Comparison of ENCODE assay signal across 16 cellular contexts in the genomic region with DNA sequence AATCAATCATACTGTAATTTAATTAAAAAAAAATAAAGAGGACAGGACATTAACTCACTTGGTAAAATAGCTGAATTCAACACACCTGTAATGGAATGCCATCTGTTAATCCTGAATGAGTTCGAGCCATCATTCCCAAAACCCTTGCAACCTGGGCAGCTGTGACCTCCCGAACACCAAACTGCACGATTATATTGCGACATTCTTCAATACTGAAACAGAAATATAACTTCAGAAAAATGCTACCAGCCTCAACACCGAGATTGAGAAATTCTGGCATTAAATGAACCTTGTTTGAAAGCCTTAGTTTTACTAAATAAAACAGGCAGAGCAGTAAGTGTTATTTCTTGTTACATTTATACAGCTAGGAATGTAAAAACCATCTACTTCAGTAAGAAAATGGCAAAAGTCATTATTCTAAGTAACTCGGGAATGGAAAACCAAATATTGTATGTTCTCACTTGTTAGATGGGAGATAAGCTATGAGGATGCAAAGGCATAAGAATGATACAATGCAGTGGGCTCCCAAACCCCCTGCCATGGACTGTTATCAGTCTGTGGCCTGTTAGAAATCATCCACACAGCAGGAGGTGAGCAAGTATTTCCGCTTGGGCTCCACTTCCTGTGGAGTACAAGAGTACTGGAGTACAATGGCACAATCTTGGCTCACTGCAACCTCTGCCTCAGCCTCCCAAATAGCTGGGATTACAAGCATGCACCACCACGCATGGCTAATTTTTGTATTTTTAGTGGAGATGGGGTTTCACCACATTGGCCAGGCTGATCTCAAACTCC. TPM values are rescaled to one million over a fixed set of nuclear protein-coding genes. Genes with fewer than 3 reads are reported as not detected.
DNase-seq lines count a peak whose midpoint lies in the region; ATAC-seq and TF ChIP-seq lines count a peak whose summit lies in the region.
"Had no signal": no experiment of that assay in that cellular context is flagged by ENCODE, and none has a peak within 500 bp of the region (broad histone marks: within the 10 kb centered on the region; RNA-seq: fewer than 3 reads in every experiment).

No MANE protein-coding gene starts in this region.

- H3K9ac ChIP-seq in adipocyte (ENCODE audit: low read length), result no peak overlapping the region

- no peaks in the 10 kb centered on the region for H3K27me3 ChIP-seq in adipocyte (replicated peaks; ENCODE audit: control insufficient read depth, insufficient read depth, low read length)
- no peaks in the 10 kb centered on the region for H3K27me3 ChIP-seq in uterus
- no peaks in the 10 kb centered on the region for H3K27me3 ChIP-seq in tibial artery
- H3K27me3 ChIP-seq: BE2C, hepatocyte had no signal

- TF ChIP-seq EP300 in Ishikawa (IDR thresholded peaks at IDR 0.05; ENCODE audit: borderline replicate concordance), result no peak

- intact Hi-C loops in uterus (cut with DNase I; ENCODE audit: low total_unique reads) (no loop called here), tibial artery (cut with DNase I; ENCODE audit: low total_unique reads) (no loop called here)

- H3K36me3 ChIP-seq in adipocyte (ENCODE audit: control insufficient read depth, insufficient read depth, low read length, severe bottlenecking) (peaks cover 91% of the 10 kb centered on the region), uterus (no peaks in the 10 kb centered on the region), tibial artery (peaks cover 89 to 98% (median 95%) of the 10 kb centered on the region in 3 donors)

- no peak for ATAC-seq in GM21576 (IDR thresholded peaks at IDR 0.05; ENCODE audit: unreplicated experiment)

- no peak for TF ChIP-seq POLR2A in uterus (IDR thresholded peaks at IDR 0.05)

- H3K9me3 ChIP-seq in adipocyte (ENCODE audit: control insufficient read depth, low read length) (no peaks in the 10 kb centered on the region), uterus (no peaks in the 10 kb centered on the region), tibial artery (no peaks in the 10 kb centered on the region)
- H3K9me3 ChIP-seq: BE2C, HAP-1 had no signal

- no peak for TF ChIP-seq CTCF in uterus (IDR thresholded peaks at IDR 0.05)
- no peak for TF ChIP-seq CTCF in tibial artery (IDR thresholded peaks at IDR 0.05)

- DNase-seq in ELF-1 (ENCODE audit: low read depth, low spot score) (peak; percentile 3), adipocyte (ENCODE audit: low read depth) (peak; percentile 55), kidney tubule cell (ENCODE audit: low spot score) (peak; percentile 11), uterus (no peak), tibial artery (no peak)
- DNase-seq: activated CD8-positive, alpha-beta memory T cell treated with anti-CD3 and anti-CD28 coated beads, Interleukin-2, amount 50 U/mL, for 4 hours; activated naive CD4-positive, alpha-beta T cell; BE2C; effector CD4-positive, alpha-beta T cell; NCI-H82; stimulated activated CD4-positive, alpha-beta T cell treated with anti-CD3 and anti-CD28 coated beads, Interleukin-4, amount 100 ng/mL, for 1 hour; stimulated activated CD8-positive, alpha-beta memory T cell treated with anti-CD3 and anti-CD28 coated beads, Interleukin-4, amount 100 ng/mL, for 48 hours had no signal

- H3K4me3 ChIP-seq in adipocyte (ENCODE audit: low read length) (no peak overlapping the region), uterus (no peak overlapping the region), tibial artery (no peak overlapping the region)
- H3K4me3 ChIP-seq: HAP-1, hepatocyte had no signal

- TF ChIP-seq RAD21 in Ishikawa (IDR thresholded peaks at IDR 0.05; ENCODE audit: low read depth), result no peak

- H3K27ac ChIP-seq in uterus (no peak overlapping the region), tibial artery (no peak overlapping the region)
- H3K27ac ChIP-seq: hepatocyte had no signal

- H3K4me1 ChIP-seq in adipocyte (ENCODE audit: control insufficient read depth, insufficient read depth, low read length), result peaks cover 30% of the 10 kb centered on the region
- no peaks in the 10 kb centered on the region for H3K4me1 ChIP-seq in uterus
- no peaks in the 10 kb centered on the region for H3K4me1 ChIP-seq in tibial artery
- H3K4me1 ChIP-seq: BE2C, HAP-1 had no signal

TF ChIP-seq in Ishikawa, 13 proteins besides CTCF, POLR2A, EP300 and RAD21:
- TF ChIP-seq CREB1 (IDR thresholded peaks at IDR 0.05; ENCODE audit: low read depth) (no peak), CEBPB (IDR thresholded peaks at IDR 0.05) (peak; percentile 28; the same call in 1 of the 2 replicates)

RNA-seq across cellular contexts. Expression of gene CNOT1, which starts 46.5 kb away (rescaled TPM):
- 100 to 1,000 TPM in 3 of 4 donors, 10 to 100 TPM in 1; 69.4 to 173 (median 151) TPM for total RNA-seq in uterus

Comparison
In these comparisons a context has a peak if more than half of its experiments do, and no peak if none do; other contexts are left out.
1. DNase-seq: peak in ELF-1 (single experiment), adipocyte (single experiment) and kidney tubule cell (single experiment); none in uterus (0 of 2) and tibial artery (0 of 2).